1 cellular context compared by ENCODE assay signal in the genomic region with DNA sequence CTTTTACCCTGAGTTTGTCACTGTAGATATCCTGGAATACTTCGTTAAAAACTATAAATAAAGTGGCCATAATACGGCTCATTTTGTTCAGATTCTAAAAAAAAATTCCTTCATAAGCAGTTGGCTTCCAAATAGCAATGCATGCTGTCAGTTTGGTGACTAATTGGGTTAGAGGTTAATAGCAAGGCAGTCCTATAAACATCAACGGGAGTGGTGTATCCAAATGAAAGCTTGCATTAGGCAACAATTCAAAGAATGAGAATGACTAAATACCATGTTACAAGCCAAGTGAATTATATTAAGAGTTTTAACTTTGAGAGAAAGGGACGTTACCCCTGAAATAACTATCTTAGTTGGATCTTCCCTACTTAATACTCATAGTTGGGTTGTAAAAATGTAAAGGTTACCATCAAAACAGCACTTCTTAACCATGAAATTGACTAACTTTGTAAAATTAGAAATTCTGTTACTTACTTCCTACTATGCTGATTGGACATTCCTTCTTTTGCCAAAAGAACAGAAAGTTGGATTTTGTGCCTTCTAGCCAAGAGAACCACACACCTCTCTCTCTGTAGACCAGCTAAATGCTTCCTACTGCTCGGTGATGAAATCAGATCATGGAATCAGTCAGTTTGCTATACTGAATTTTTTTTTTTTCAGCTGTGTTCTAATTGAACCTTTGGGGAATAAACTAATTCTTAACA.
TF ChIP-seq lines count a peak whose summit lies in the region.

No MANE protein-coding gene starts in this region.

TF ChIP-seq in liver, 16 proteins besides CTCF, POLR2A, EP300 and RAD21 (continued from another document):
- TF ChIP-seq, protein P1, sequence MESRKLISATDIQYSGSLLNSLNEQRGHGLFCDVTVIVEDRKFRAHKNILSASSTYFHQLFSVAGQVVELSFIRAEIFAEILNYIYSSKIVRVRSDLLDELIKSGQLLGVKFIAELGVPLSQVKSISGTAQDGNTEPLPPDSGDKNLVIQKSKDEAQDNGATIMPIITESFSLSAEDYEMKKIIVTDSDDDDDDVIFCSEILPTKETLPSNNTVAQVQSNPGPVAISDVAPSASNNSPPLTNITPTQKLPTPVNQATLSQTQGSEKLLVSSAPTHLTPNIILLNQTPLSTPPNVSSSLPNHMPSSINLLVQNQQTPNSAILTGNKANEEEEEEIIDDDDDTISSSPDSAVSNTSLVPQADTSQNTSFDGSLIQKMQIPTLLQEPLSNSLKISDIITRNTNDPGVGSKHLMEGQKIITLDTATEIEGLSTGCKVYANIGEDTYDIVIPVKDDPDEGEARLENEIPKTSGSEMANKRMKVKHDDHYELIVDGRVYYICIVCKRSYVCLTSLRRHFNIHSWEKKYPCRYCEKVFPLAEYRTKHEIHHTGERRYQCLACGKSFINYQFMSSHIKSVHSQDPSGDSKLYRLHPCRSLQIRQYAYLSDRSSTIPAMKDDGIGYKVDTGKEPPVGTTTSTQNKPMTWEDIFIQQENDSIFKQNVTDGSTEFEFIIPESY (IDR thresholded peaks at IDR 0.05) = no peak
- TF ChIP-seq MAX (IDR thresholded peaks at IDR 0.05) (no peak), NR2F2 (IDR thresholded peaks at IDR 0.05) (peak; percentile 57), HNF4A (conservative IDR thresholded peaks at IDR 0.05) (no peak), TAF1 (conservative IDR thresholded peaks at IDR 0.05) (no peak), EGR1 (IDR thresholded peaks at IDR 0.05; ENCODE audit: low read depth in 2 of 2) (no peak), FOXA1 (IDR thresholded peaks at IDR 0.05) (no peak), JUND (IDR thresholded peaks at IDR 0.05) (peak in 1 of 2 donors; percentile 29)
- TF ChIP-seq, protein P2, sequence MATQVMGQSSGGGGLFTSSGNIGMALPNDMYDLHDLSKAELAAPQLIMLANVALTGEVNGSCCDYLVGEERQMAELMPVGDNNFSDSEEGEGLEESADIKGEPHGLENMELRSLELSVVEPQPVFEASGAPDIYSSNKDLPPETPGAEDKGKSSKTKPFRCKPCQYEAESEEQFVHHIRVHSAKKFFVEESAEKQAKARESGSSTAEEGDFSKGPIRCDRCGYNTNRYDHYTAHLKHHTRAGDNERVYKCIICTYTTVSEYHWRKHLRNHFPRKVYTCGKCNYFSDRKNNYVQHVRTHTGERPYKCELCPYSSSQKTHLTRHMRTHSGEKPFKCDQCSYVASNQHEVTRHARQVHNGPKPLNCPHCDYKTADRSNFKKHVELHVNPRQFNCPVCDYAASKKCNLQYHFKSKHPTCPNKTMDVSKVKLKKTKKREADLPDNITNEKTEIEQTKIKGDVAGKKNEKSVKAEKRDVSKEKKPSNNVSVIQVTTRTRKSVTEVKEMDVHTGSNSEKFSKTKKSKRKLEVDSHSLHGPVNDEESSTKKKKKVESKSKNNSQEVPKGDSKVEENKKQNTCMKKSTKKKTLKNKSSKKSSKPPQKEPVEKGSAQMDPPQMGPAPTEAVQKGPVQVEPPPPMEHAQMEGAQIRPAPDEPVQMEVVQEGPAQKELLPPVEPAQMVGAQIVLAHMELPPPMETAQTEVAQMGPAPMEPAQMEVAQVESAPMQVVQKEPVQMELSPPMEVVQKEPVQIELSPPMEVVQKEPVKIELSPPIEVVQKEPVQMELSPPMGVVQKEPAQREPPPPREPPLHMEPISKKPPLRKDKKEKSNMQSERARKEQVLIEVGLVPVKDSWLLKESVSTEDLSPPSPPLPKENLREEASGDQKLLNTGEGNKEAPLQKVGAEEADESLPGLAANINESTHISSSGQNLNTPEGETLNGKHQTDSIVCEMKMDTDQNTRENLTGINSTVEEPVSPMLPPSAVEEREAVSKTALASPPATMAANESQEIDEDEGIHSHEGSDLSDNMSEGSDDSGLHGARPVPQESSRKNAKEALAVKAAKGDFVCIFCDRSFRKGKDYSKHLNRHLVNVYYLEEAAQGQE (IDR thresholded peaks at IDR 0.05) = no peak
- TF ChIP-seq, protein P3, sequence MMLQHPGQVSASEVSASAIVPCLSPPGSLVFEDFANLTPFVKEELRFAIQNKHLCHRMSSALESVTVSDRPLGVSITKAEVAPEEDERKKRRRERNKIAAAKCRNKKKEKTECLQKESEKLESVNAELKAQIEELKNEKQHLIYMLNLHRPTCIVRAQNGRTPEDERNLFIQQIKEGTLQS (IDR thresholded peaks at IDR 0.05) = no peak
